ENCODE assay signal across 9 cellular contexts in genomic region chr6:113980937-113981554, GRCh38. TPM values are rescaled to one million over a fixed set of nuclear protein-coding genes. Genes with fewer than 3 reads are reported as not detected.
A peak's percentile ranks its signal among the peaks of the same experiment; 100 is the strongest.
DNase-seq lines count a peak whose midpoint lies in the region; ATAC-seq and TF ChIP-seq lines count a peak whose summit lies in the region.
"Had no signal": no experiment of that assay in that cellular context is flagged by ENCODE, and none has a peak within 500 bp of the region (broad histone marks: within the 10 kb centered on the region; RNA-seq: fewer than 3 reads in every experiment).

No MANE protein-coding gene starts in this region.

- no peaks in the 10 kb centered on the region for H3K4me1 ChIP-seq in body of pancreas

- H3K4me3 ChIP-seq in GM12875 (ENCODE audit: low read depth, low read length) (no peak overlapping the region), body of pancreas (no peak overlapping the region)

- no peak overlapping the region for H3K4me3 Mint-ChIP-seq in naive thymus-derived CD8-positive, alpha-beta T cell
- H3K4me3 Mint-ChIP-seq: IgD-negative memory B cell had no signal

- POLR2A ChIA-PET in naive thymus-derived CD8-positive, alpha-beta T cell (lab: Charles Lee): interaction anchor here (1.9 kb wide), 1 partner anchor 10 kb away, joined by 6 read pairs; the partner anchor contains the start of gene HDAC2

- H3K27ac Mint-ChIP-seq in naive thymus-derived CD8-positive, alpha-beta T cell: peak overlapping the region in 1 of 10 donors; percentile 11
- H3K27ac Mint-ChIP-seq: IgD-negative memory B cell had no signal

- TF ChIP-seq POLR2A in body of pancreas (IDR thresholded peaks at IDR 0.05): no peak

- no peaks in the 10 kb centered on the region for H3K27me3 Mint-ChIP-seq in naive thymus-derived CD8-positive, alpha-beta T cell
- H3K27me3 Mint-ChIP-seq: IgD-negative memory B cell had no signal

- no peaks in the 10 kb centered on the region for H3K36me3 ChIP-seq in body of pancreas (replicated peaks in 1 of 2; ENCODE audit: insufficient read depth in 1 of 2, low read depth in 2 of 2)

- WGBS in body of pancreas, 2 donors: 84 to 91% methylated on average over 4 of the region's 4 CpGs

- peaks cover 0 to 9% (median under 1%) of the 10 kb centered on the region in 4 donors for H3K4me1 Mint-ChIP-seq in naive thymus-derived CD8-positive, alpha-beta T cell

- ATAC-seq in HG02642 (IDR thresholded peaks at IDR 0.05; ENCODE audit: poor library complexity, unreplicated experiment) (peak; percentile 88), body of pancreas (peak; percentile 35)
- peak; percentile 65 to 67 for ATAC-seq in naive thymus-derived CD8-positive, alpha-beta T cell

- H3K36me3 Mint-ChIP-seq in naive thymus-derived CD8-positive, alpha-beta T cell: no peaks in the 10 kb centered on the region
- H3K36me3 Mint-ChIP-seq: IgD-negative memory B cell had no signal

- intact Hi-C loops in body of pancreas (cut with DNase I): no loop called here

- peak; percentile 21 for DNase-seq in AG08395 (ENCODE audit: low spot score)
- peak; percentile 4 for DNase-seq in NCI-H1694 (lab: John Stamatoyannopoulos, UW)
- DNase-seq in body of pancreas: no peak
- peak in 1 of 10 donors; percentile 8 for DNase-seq in naive thymus-derived CD8-positive, alpha-beta T cell
- no peak for DNase-seq in NCI-H187 (lab: John Stamatoyannopoulos, UW)
- no peak for DNase-seq in activated effector memory CD4-positive, alpha-beta T cell treated with anti-CD3 and anti-CD28 coated beads, Interleukin-2, amount 50 U/mL, for 16 hours

- H3K9me3 Mint-ChIP-seq in naive thymus-derived CD8-positive, alpha-beta T cell: no peaks in the 10 kb centered on the region

- peak; percentile 52; the same call in 1 of the 2 replicates for TF ChIP-seq CTCF in GM12875 (IDR thresholded peaks at IDR 0.05; ENCODE audit: borderline replicate concordance, insufficient read depth, low read depth, low read length)
- peak in 4 of 7 experiments; percentile 8 to 23 (median 14) for TF ChIP-seq CTCF in body of pancreas (IDR thresholded peaks at IDR 0.05)

- H3K9me3 ChIP-seq in body of pancreas: no peaks in the 10 kb centered on the region

- no peaks in the 10 kb centered on the region for H3K27me3 ChIP-seq in body of pancreas

- no peak overlapping the region for H3K27ac ChIP-seq in body of pancreas

RNA-seq across cellular contexts. Expression of gene HDAC2, which starts 10.1 kb away (rescaled TPM):
- total RNA-seq in body of pancreas: 10 to 100 TPM; 31.3 to 35.3 TPM
- 10 to 100 TPM; 64.8 to 64.9 TPM for total RNA-seq in naive thymus-derived CD8-positive, alpha-beta T cell
- 10 to 100 TPM; 80.2 to 90.0 (median 83.0) TPM for polyA plus RNA-seq in naive thymus-derived CD8-positive, alpha-beta T cell

Comparison
In these comparisons a context has a peak if more than half of its experiments do, and no peak if none do; other contexts are left out.
1. DNase-seq: peak in AG08395 (single experiment) and NCI-H1694 (single experiment); none in body of pancreas (0 of 4), NCI-H187 (0 of 2) and activated effector memory CD4-positive, alpha-beta T cell treated with anti-CD3 and anti-CD28 coated beads, Interleukin-2, amount 50 U/mL, for 16 hours (single experiment).
2. ATAC-seq: peak in every context shown above with its lines; median percentile 88 in HG02642; 66 in naive thymus-derived CD8-positive, alpha-beta T cell; 35 in body of pancreas.